8 cellular contexts compared by ENCODE assay signal in genomic region chr3:132660056-132660744, GRCh38. TPM values are rescaled to one million over a fixed set of nuclear protein-coding genes. Genes with fewer than 3 reads are reported as not detected.
DNase-seq lines count a peak whose midpoint lies in the region; ATAC-seq, FAIRE-seq and TF ChIP-seq lines count a peak whose summit lies in the region.

Gene UBA5 (plus strand): TSS chr3:132660329. CDS start chr3:132660538, 209 bp downstream.

- no peaks in the 10 kb centered on the region for H3K27me3 Mint-ChIP-seq in activated T-helper 17 cell treated with anti-CD3 and anti-CD28 coated beads, Interleukin-2, amount 50 U/mL, for 72 hours
- no peaks in the 10 kb centered on the region for H3K27me3 Mint-ChIP-seq in natural killer cell (ENCODE audit: low read depth in 2 of 2)

- peak within 1 kb of the TSS; percentile 90 for H3K4me3 Mint-ChIP-seq in activated T-helper 17 cell treated with anti-CD3 and anti-CD28 coated beads, Interleukin-2, amount 50 U/mL, for 72 hours
- peak within 1 kb of the TSS; percentile 99 for H3K4me3 Mint-ChIP-seq in natural killer cell

- intact Hi-C loops in natural killer cell (cut with micrococcal nuclease) = no loop called here

- DNase-seq in DMS 273 treated with DMSO at 0.1 percent for 48 hours (lab: John Stamatoyannopoulos, UW) = peak; percentile 60
- DNase-seq in HT-29 (ENCODE audit: low spot score) = no peak
- peak; percentile 56 for DNase-seq in RCC 7860 (ENCODE audit: low spot score)
- peak; percentile 60 for DNase-seq in fibroblast of mammary gland (ENCODE audit: low read depth)
- DNase-seq in natural killer cell = peak; percentile 60
- DNase-seq in stimulated activated naive CD8-positive, alpha-beta T cell treated with anti-CD3 and anti-CD28 coated beads, Interleukin-15, Interleukin-2, amounts not matched to agents 100 U/mL and 50 U/mL, for 24 hours = peak; percentile 77

- H3K36me3 Mint-ChIP-seq in activated T-helper 17 cell treated with anti-CD3 and anti-CD28 coated beads, Interleukin-2, amount 50 U/mL, for 72 hours (ENCODE audit: low read depth) = peaks cover 50% of the 10 kb centered on the region
- H3K36me3 Mint-ChIP-seq in natural killer cell = no peaks in the 10 kb centered on the region

- H3K4me3 ChIP-seq in fibroblast of mammary gland (ENCODE audit: control insufficient read depth, low read depth, low read length) = peak within 1 kb of the TSS; percentile 71

- peaks cover 34% of the 10 kb centered on the region for H3K4me1 Mint-ChIP-seq in activated T-helper 17 cell treated with anti-CD3 and anti-CD28 coated beads, Interleukin-2, amount 50 U/mL, for 72 hours
- peaks cover 36 to 63% of the 10 kb centered on the region in 2 donors for H3K4me1 Mint-ChIP-seq in natural killer cell

- TF ChIP-seq CTCF in fibroblast of mammary gland (conservative IDR thresholded peaks at IDR 0.05; ENCODE audit: control insufficient read depth, insufficient read depth, low read depth, low read length) (no peak), natural killer cell (IDR thresholded peaks at IDR 0.05) (no peak)

- ATAC-seq in GM21360 (IDR thresholded peaks at IDR 0.05; ENCODE audit: unreplicated experiment) (peak; percentile 62), natural killer cell (peak; percentile 80 to 85 (median 83))
- peak; percentile 87 for ATAC-seq in activated T-helper 17 cell treated with anti-CD3 and anti-CD28 coated beads, Interleukin-2, amount 50 U/mL, for 72 hours (replicated peaks)
- ATAC-seq in stimulated activated naive CD8-positive, alpha-beta T cell treated with anti-CD3 and anti-CD28 coated beads, Interleukin-15, Interleukin-2, amounts not matched to agents 100 U/mL and 50 U/mL, for 24 hours = peak; percentile 87

- no peak for FAIRE-seq in RCC 7860 (lab: Jason Lieb, UNC)

- peak within 1 kb of the TSS; percentile 94 for H3K27ac Mint-ChIP-seq in activated T-helper 17 cell treated with anti-CD3 and anti-CD28 coated beads, Interleukin-2, amount 50 U/mL, for 72 hours
- H3K27ac Mint-ChIP-seq in natural killer cell = peak within 1 kb of the TSS; percentile 94 to 98

- no peaks in the 10 kb centered on the region for H3K9me3 Mint-ChIP-seq in activated T-helper 17 cell treated with anti-CD3 and anti-CD28 coated beads, Interleukin-2, amount 50 U/mL, for 72 hours
- no peaks in the 10 kb centered on the region for H3K9me3 Mint-ChIP-seq in natural killer cell

RNA-seq across cellular contexts. Expression of gene UBA5, which starts in this region (rescaled TPM):
- 104 and 110 TPM in 2 replicates for total RNA-seq in HT-29 (2014; rRNA removed; shearing (Covaris generic))
- total RNA-seq in activated T-helper 17 cell treated with anti-CD3 and anti-CD28 coated beads, Interleukin-2, amount 50 U/mL, for 72 hours = 10 to 100 TPM; 41.8 to 61.6 TPM
- 10 to 100 TPM; 37.8 to 51.0 (median 46.1) TPM for total RNA-seq in natural killer cell
